1 cellular context compared by ENCODE assay signal in genomic region chr6:144346719-144347446, GRCh38.
TF ChIP-seq lines count a peak whose summit lies in the region.

No MANE protein-coding gene starts in this region.

TF ChIP-seq in IMR-90, 13 proteins besides CTCF, POLR2A, EP300 and RAD21:
- TF ChIP-seq FOS (IDR thresholded peaks at IDR 0.05; ENCODE audit: low read depth, low read length) = peak; percentile 59; the same call in 1 of the 2 replicates
- TF ChIP-seq MAZ (IDR thresholded peaks at IDR 0.05; ENCODE audit: borderline replicate concordance, low read depth, low read length) = no peak
- TF ChIP-seq, protein P1, sequence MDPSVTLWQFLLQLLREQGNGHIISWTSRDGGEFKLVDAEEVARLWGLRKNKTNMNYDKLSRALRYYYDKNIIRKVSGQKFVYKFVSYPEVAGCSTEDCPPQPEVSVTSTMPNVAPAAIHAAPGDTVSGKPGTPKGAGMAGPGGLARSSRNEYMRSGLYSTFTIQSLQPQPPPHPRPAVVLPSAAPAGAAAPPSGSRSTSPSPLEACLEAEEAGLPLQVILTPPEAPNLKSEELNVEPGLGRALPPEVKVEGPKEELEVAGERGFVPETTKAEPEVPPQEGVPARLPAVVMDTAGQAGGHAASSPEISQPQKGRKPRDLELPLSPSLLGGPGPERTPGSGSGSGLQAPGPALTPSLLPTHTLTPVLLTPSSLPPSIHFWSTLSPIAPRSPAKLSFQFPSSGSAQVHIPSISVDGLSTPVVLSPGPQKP (IDR thresholded peaks at IDR 0.05; ENCODE audit: borderline replicate concordance, low read depth, low read length) = no peak
